In the genomic region with DNA sequence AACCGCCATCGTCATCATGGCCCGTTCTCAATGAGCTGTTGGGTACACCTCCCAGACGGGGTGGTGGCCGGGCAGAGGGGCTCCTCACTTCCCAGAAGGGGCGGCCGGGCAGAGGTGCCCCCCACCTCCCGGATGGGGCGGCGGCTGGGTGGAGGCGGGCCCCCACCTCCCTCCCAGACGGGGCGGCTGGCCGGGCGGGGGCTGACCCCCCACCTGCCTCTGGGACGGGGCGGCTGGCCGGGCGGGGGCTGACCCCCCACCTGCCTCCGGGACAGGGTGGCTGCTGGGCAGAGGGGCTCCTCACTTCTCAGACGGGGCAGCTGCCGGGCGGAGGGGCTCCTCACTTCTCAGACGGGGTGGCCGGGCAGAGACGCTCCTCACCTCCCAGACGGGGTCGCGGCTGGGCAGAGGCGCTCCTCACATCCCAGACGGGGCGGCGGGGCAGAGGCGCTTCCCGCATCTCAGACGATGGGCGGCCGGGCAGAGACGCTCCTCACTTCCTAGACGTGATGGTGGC, we compare ENCODE assay signal across 4 cellular contexts. TPM values are rescaled to one million over a fixed set of nuclear protein-coding genes. Genes with fewer than 3 reads are reported as not detected.
"Had no signal": no experiment of that assay in that cellular context is flagged by ENCODE, and none has a peak within 500 bp of the region (broad histone marks: within the 10 kb centered on the region; RNA-seq: fewer than 3 reads in every experiment).

No MANE protein-coding gene starts in this region.

RNA-seq across cellular contexts. Expression of a gene that starts 29.2 kb away (rescaled TPM):
- total RNA-seq: LHCN-M2, M059J, MCF 10A, NCI-H460 had no signal
